Comparison of ENCODE assay signal across 8 cellular contexts in genomic region chr17:1492249-1493206, GRCh38. TPM values are rescaled to one million over a fixed set of nuclear protein-coding genes. Genes with fewer than 3 reads are reported as not detected.
DNase-seq lines count a peak whose midpoint lies in the region; ATAC-seq lines count a peak whose summit lies in the region.

TSS of gene MYO1C (minus strand) at chr17:1492686. CDS start at chr17:1492487, 199 bp downstream.

- no peak for ATAC-seq in HG03097 (IDR thresholded peaks at IDR 0.05; ENCODE audit: low FRiP score, unreplicated experiment)
- ATAC-seq in GM21526 (IDR thresholded peaks at IDR 0.05; ENCODE audit: low FRiP score, unreplicated experiment), result no peak

- DNase-seq in HT1080 (ENCODE audit: low read depth) (no peak), NOMO-1 (lab: John Stamatoyannopoulos, UW; ENCODE audit: unreplicated experiment in 2 of 2) (no peak), DMS 273 treated with DMSO at 0.1 percent for 48 hours (lab: John Stamatoyannopoulos, UW) (no peak)

- 41 to 60% (median 44%) methylated on average over 33 to 35 of the region's 35 CpGs for WGBS in adipose tissue, 3 donors

- peak within 1 kb of the TSS; percentile 34 for H3K27ac ChIP-seq in adipose tissue (ENCODE audit: low read depth, low read length)
- peak within 1 kb of the TSS; percentile 61 to 95 (median 80) for H3K27ac ChIP-seq in skin epidermis

- H3K9me3 ChIP-seq in iPS-18c (ENCODE audit: control insufficient read depth, insufficient read depth, low read length), result no peaks in the 10 kb centered on the region

- H3K4me3 ChIP-seq in iPS-18c (ENCODE audit: insufficient read depth, low read depth, low read length) (peak within 1 kb of the TSS; percentile 74), skin epidermis (peak within 1 kb of the TSS; percentile 35 to 79 (median 68))

RNA-seq across cellular contexts. Expression of gene MYO1C, which starts in this region (rescaled TPM):
- total RNA-seq in HT1080 (2014; rRNA removed; shearing (Covaris generic)), result 50.6 and 61.0 TPM in 2 replicates
- polyA plus RNA-seq in HT1080 (2015; cell fraction: cytosol; rRNA removed), result 64.0 and 68.4 TPM in 2 replicates
- polyA plus RNA-seq in HT1080 (2015; cell fraction: nucleus; rRNA removed), result 97.1 and 98.5 TPM in 2 replicates
- 100 to 1,000 TPM in 2 of 3 donors, 10 to 100 TPM in 1; 76.1 to 339 (median 135) TPM for polyA plus RNA-seq in adipose tissue
